8 cellular contexts compared by ENCODE assay signal in genomic region chr12:109052415-109053323, GRCh38. TPM values are rescaled to one million over a fixed set of nuclear protein-coding genes. Genes with fewer than 3 reads are reported as not detected.
DNase-seq lines count a peak whose midpoint lies in the region; ATAC-seq and TF ChIP-seq lines count a peak whose summit lies in the region.

A gene with protein sequence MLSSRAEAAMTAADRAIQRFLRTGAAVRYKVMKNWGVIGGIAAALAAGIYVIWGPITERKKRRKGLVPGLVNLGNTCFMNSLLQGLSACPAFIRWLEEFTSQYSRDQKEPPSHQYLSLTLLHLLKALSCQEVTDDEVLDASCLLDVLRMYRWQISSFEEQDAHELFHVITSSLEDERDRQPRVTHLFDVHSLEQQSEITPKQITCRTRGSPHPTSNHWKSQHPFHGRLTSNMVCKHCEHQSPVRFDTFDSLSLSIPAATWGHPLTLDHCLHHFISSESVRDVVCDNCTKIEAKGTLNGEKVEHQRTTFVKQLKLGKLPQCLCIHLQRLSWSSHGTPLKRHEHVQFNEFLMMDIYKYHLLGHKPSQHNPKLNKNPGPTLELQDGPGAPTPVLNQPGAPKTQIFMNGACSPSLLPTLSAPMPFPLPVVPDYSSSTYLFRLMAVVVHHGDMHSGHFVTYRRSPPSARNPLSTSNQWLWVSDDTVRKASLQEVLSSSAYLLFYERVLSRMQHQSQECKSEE (plus strand): TSS chr12:109052576. CDS start chr12:109052679, 103 bp downstream.

- peak within 1 kb of the TSS; percentile 95 for H3K4me3 Mint-ChIP-seq in activated T-cell treated with anti-CD3 and anti-CD28 coated beads, Interleukin-2, amount 50 U/mL, for 4 hours

- H3K27me3 Mint-ChIP-seq in activated T-cell treated with anti-CD3 and anti-CD28 coated beads, Interleukin-2, amount 50 U/mL, for 4 hours (ENCODE audit: low read depth): no peaks in the 10 kb centered on the region

- peak within 1 kb of the TSS; percentile 83 to 90 (median 85) for H3K27ac ChIP-seq in esophagus muscularis mucosa (replicated peaks in 1 of 4)
- peak within 1 kb of the TSS; percentile 74 for H3K27ac ChIP-seq in muscle layer of duodenum (ENCODE audit: low read length)

- H3K4me1 ChIP-seq in esophagus muscularis mucosa: peaks cover 16 to 23% (median 22%) of the 10 kb centered on the region in 4 donors
- H3K4me1 ChIP-seq in muscle layer of duodenum (ENCODE audit: control insufficient read depth in 1 of 2, insufficient read depth in 2 of 2, low read length in 2 of 2): peaks cover 5 to 17% of the 10 kb centered on the region in 2 donors

- intact Hi-C loops in esophagus muscularis mucosa (cut with DNase I): no loop called here

- H3K9me3 Mint-ChIP-seq in activated T-cell treated with anti-CD3 and anti-CD28 coated beads, Interleukin-2, amount 50 U/mL, for 4 hours: no peaks in the 10 kb centered on the region

- H3K4me1 Mint-ChIP-seq in activated T-cell treated with anti-CD3 and anti-CD28 coated beads, Interleukin-2, amount 50 U/mL, for 4 hours (ENCODE audit: low read depth): peaks cover 14% of the 10 kb centered on the region

- no peak for TF ChIP-seq POLR2A in esophagus muscularis mucosa (IDR thresholded peaks at IDR 0.05; ENCODE audit: low read depth)

- TF ChIP-seq EP300 in esophagus muscularis mucosa (IDR thresholded peaks at IDR 0.05): no peak

- peak; percentile 74 for DNase-seq in DMS153 (lab: John Stamatoyannopoulos, UW)
- peak; percentile 75 for DNase-seq in HuH-7.5 (ENCODE audit: low spot score)
- peak; percentile 24 for DNase-seq in OCI-M2 (lab: John Stamatoyannopoulos, UW; ENCODE audit: unreplicated experiment)
- peak; percentile 80 for DNase-seq in activated T-cell treated with anti-CD3 and anti-CD28 coated beads, Interleukin-2, amount 50 U/mL, for 4 hours
- peak; percentile 94 for DNase-seq in esophagus muscularis mucosa (ENCODE audit: extremely low spot score)
- peak; percentile 72 to 73 for DNase-seq in stimulated activated CD8-positive, alpha-beta memory T cell treated with anti-CD3 and anti-CD28 coated beads, Interleukin-7, amount 100 ng/mL, for 1 hour (ENCODE audit: low read depth in 2 of 2)

- ATAC-seq in GM21528 (IDR thresholded peaks at IDR 0.05; ENCODE audit: low FRiP score, unreplicated experiment): peak; percentile 70
- peak; percentile 82 to 86 for ATAC-seq in activated T-cell treated with anti-CD3 and anti-CD28 coated beads, Interleukin-2, amount 50 U/mL, for 4 hours

- no peaks in the 10 kb centered on the region for H3K9me3 ChIP-seq in esophagus muscularis mucosa
- no peaks in the 10 kb centered on the region for H3K9me3 ChIP-seq in muscle layer of duodenum (ENCODE audit: control insufficient read depth in 1 of 2, low read length in 2 of 2)

- no peaks in the 10 kb centered on the region for H3K27me3 ChIP-seq in esophagus muscularis mucosa
- H3K27me3 ChIP-seq in muscle layer of duodenum (ENCODE audit: low read depth, low read length): no peaks in the 10 kb centered on the region

- WGBS in esophagus muscularis mucosa: under 1% methylated on average over 29 of the region's 61 CpGs

- H3K36me3 ChIP-seq in esophagus muscularis mucosa: peaks cover 0 to 10% (median 2%) of the 10 kb centered on the region in 4 donors
- H3K36me3 ChIP-seq in muscle layer of duodenum (ENCODE audit: control insufficient read depth in 1 of 2, insufficient read depth in 2 of 2, low read length in 2 of 2): peaks cover 0 to 10% of the 10 kb centered on the region in 2 donors

- peaks cover 14% of the 10 kb centered on the region for H3K36me3 Mint-ChIP-seq in activated T-cell treated with anti-CD3 and anti-CD28 coated beads, Interleukin-2, amount 50 U/mL, for 4 hours (ENCODE audit: insufficient read depth)

- peak within 1 kb of the TSS; percentile 79 to 98 (median 92) for H3K4me3 ChIP-seq in esophagus muscularis mucosa
- H3K4me3 ChIP-seq in muscle layer of duodenum (ENCODE audit: low read depth in 1 of 2, low read length in 2 of 2): peak within 1 kb of the TSS; percentile 88 to 97

- TF ChIP-seq CTCF in esophagus muscularis mucosa (IDR thresholded peaks at IDR 0.05): peak in 1 of 3 experiments; percentile 25

RNA-seq across cellular contexts. Expression of the gene that starts here (rescaled TPM):
- 10 to 100 TPM in 1 of 3 donors, 1 to 10 TPM in 2; 5.6 to 11.5 (median 8.6) TPM for total RNA-seq in activated T-cell treated with anti-CD3 and anti-CD28 coated beads, Interleukin-2, amount 50 U/mL, for 4 hours
- total RNA-seq in esophagus muscularis mucosa: 10 to 100 TPM in 3 of 4 donors, 1 to 10 TPM in 1; 6.2 to 14.6 (median 12.2) TPM

Comparison
In these comparisons a context has a peak if more than half of its experiments do, and no peak if none do; other contexts are left out.
1. Peak in every context shown above with its lines: DNase-seq, ATAC-seq, H3K4me3 ChIP-seq and H3K27ac ChIP-seq.
2. DNase-seq: peak in every context shown above with its lines; median percentile 94 in esophagus muscularis mucosa; 80 in activated T-cell treated with anti-CD3 and anti-CD28 coated beads, Interleukin-2, amount 50 U/mL, for 4 hours; 75 in HuH-7.5; 74 in DMS153; 72 in stimulated activated CD8-positive, alpha-beta memory T cell treated with anti-CD3 and anti-CD28 coated beads, Interleukin-7, amount 100 ng/mL, for 1 hour; 24 in OCI-M2.